1 cellular context compared by ENCODE assay signal in the genomic region with DNA sequence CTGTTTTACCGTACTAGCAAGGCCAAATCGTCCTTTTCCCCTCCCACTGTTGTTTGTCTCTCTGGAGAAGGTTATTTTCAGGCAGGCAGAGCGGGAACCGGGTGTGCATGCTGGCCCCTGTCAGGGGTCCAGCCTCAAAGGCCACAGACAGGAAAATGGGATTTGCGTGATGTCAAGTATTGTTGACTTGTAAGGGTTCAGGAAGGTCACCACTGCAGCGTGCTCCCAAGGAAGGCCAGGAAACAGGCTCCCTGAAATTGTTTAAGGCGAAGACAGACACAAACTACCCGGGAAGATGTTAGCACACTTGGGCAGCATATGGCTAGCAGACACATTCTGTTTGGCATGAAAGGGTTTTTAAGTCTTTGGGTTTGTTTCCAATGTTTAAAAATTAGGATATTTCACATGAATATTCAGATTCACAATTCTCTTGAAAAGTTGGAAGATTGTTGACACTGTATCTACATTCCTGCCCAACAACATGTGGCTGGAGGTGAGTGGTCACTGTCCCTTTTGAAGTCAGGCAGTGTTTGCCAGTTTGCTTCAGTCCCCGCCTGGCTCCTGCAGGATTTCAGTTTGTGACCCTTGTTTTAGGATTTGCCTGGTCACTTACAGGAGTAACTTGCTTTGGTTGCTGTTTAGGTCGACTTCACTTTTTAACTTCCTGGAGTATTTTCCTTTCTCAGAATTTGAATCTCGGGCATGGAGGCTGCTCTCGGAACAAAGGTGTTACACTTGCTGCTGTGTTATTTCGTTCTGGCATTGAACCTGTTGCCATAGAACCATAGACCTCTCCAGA.
TF ChIP-seq lines count a peak whose summit lies in the region.

No MANE protein-coding gene starts in this region.

TF ChIP-seq in HepG2, 621 proteins besides CTCF, POLR2A, EP300 and RAD21 (continued from another document):
- TF ChIP-seq, protein P1, sequence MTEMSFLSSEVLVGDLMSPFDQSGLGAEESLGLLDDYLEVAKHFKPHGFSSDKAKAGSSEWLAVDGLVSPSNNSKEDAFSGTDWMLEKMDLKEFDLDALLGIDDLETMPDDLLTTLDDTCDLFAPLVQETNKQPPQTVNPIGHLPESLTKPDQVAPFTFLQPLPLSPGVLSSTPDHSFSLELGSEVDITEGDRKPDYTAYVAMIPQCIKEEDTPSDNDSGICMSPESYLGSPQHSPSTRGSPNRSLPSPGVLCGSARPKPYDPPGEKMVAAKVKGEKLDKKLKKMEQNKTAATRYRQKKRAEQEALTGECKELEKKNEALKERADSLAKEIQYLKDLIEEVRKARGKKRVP (CRISPR knock-in tag; IDR thresholded peaks at IDR 0.05), result 0 out of 4 replicates have a peak, but pooled peaks of 1 of the 2 experiments have one; percentile 51
- TF ChIP-seq ZNF296 (CRISPR knock-in tag; conservative IDR thresholded peaks at IDR 0.05) (no peak), ZNF121 (CRISPR knock-in tag; IDR thresholded peaks at IDR 0.05) (no peak), HDAC2 (CRISPR knock-in tag; IDR thresholded peaks at IDR 0.05) (peak; percentile 77), TBX2 (CRISPR knock-in tag; IDR thresholded peaks at IDR 0.05; ENCODE audit: borderline replicate concordance) (peak; percentile 65; the same call in 1 of the 2 replicates), SALL1 (CRISPR knock-in tag; IDR thresholded peaks at IDR 0.05) (peak; percentile 92), KMT2A (CRISPR knock-in tag; IDR thresholded peaks at IDR 0.05) (0 out of 2 replicates have a peak, but pooled peaks have one; percentile 13), HDAC1 (CRISPR knock-in tag; IDR thresholded peaks at IDR 0.05) (peak; percentile 21; the same call in 1 of the 2 replicates), NR2F2 (IDR thresholded peaks at IDR 0.05; ENCODE audit: borderline replicate concordance, low read depth) (peak; percentile 78), GATAD1 (CRISPR knock-in tag; IDR thresholded peaks at IDR 0.05) (peak; percentile 38; the same call in 1 of the 2 replicates), ZFP90 (CRISPR knock-in tag; IDR thresholded peaks at IDR 0.05; ENCODE audit: borderline replicate concordance) (peak; percentile 25; the same call in 1 of the 2 replicates), ZNF329 (CRISPR knock-in tag; IDR thresholded peaks at IDR 0.05; ENCODE audit: low read depth) (no peak), POLR2G (IDR thresholded peaks at IDR 0.05; ENCODE audit: low read depth, low read length) (peak; percentile 38; the same call in 1 of the 2 replicates), MXI1 (IDR thresholded peaks at IDR 0.05; ENCODE audit: borderline replicate concordance, low read depth, low read length) (peak; percentile 41; the same call in 2 of the 3 replicates), FOXO1 (CRISPR knock-in tag; IDR thresholded peaks at IDR 0.05) (peak; percentile 72), PHF5A (CRISPR knock-in tag; IDR thresholded peaks at IDR 0.05; ENCODE audit: low read depth, unreplicated experiment) (peak; percentile 54), U2AF2 (IDR thresholded peaks at IDR 0.05; ENCODE audit: low read depth, low read length) (no peak)
- TF ChIP-seq, protein P2, sequence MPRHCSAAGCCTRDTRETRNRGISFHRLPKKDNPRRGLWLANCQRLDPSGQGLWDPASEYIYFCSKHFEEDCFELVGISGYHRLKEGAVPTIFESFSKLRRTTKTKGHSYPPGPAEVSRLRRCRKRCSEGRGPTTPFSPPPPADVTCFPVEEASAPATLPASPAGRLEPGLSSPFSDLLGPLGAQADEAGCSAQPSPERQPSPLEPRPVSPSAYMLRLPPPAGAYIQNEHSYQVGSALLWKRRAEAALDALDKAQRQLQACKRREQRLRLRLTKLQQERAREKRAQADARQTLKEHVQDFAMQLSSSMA (CRISPR knock-in tag; IDR thresholded peaks at IDR 0.05), result 0 out of 2 replicates have a peak, but pooled peaks have one; percentile 28
- TF ChIP-seq, protein P3, sequence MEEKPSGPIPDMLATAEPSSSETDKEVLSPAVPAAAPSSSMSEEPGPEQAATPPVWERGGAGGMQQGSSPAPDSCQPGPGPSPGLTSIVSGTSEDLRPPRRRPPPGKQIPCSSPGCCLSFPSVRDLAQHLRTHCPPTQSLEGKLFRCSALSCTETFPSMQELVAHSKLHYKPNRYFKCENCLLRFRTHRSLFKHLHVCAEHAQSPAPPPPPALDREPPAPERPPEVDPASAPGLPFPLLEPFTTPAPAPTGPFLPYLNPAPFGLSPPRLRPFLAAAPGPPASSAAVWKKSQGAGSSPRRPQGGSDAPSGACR (CRISPR knock-in tag; IDR thresholded peaks at IDR 0.05), result 0 out of 2 replicates have a peak, but pooled peaks have one; percentile 24
- TF ChIP-seq, protein P4, sequence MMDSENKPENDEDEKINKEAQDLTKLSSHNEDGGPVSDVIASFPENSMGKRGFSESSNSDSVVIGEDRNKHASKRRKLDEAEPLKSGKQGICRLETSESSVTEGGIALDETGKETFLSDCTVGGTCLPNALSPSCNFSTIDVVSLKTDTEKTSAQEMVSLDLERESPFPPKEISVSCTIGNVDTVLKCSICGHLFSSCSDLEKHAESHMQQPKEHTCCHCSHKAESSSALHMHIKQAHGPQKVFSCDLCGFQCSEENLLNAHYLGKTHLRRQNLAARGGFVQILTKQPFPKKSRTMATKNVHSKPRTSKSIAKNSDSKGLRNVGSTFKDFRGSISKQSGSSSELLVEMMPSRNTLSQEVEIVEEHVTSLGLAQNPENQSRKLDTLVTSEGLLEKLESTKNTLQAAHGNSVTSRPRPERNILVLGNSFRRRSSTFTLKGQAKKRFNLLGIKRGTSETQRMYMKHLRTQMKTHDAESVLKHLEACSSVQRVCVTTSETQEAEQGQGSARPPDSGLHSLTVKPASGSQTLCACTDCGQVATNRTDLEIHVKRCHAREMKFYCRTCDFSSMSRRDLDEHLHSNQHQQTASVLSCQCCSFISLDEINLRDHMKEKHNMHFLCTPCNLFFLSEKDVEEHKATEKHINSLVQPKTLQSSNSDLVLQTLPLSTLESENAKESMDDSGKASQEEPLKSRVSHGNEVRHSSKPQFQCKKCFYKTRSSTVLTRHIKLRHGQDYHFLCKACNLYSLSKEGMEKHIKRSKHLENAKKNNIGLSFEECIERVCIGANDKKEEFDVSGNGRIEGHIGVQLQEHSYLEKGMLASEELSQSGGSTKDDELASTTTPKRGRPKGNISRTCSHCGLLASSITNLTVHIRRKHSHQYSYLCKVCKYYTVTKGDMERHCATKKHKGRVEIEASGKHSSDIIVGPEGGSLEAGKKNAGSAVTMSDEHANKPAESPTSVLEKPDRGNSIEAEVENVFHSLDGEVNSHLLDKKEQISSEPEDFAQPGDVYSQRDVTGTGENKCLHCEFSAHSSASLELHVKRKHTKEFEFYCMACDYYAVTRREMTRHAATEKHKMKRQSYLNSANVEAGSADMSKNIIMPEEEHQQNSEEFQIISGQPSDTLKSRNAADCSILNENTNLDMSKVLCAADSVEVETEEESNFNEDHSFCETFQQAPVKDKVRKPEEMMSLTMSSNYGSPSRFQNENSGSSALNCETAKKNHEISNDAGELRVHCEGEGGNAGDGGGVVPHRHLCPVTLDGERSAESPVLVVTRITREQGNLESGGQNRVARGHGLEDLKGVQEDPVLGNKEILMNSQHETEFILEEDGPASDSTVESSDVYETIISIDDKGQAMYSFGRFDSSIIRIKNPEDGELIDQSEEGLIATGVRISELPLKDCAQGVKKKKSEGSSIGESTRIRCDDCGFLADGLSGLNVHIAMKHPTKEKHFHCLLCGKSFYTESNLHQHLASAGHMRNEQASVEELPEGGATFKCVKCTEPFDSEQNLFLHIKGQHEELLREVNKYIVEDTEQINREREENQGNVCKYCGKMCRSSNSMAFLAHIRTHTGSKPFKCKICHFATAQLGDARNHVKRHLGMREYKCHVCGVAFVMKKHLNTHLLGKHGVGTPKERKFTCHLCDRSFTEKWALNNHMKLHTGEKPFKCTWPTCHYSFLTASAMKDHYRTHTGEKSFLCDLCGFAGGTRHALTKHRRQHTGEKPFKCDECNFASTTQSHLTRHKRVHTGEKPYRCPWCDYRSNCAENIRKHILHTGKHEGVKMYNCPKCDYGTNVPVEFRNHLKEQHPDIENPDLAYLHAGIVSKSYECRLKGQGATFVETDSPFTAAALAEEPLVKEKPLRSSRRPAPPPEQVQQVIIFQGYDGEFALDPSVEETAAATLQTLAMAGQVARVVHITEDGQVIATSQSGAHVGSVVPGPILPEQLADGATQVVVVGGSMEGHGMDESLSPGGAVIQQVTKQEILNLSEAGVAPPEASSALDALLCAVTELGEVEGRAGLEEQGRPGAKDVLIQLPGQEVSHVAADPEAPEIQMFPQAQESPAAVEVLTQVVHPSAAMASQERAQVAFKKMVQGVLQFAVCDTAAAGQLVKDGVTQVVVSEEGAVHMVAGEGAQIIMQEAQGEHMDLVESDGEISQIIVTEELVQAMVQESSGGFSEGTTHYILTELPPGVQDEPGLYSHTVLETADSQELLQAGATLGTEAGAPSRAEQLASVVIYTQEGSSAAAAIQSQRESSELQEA (CRISPR knock-in tag; IDR thresholded peaks at IDR 0.05; ENCODE audit: not compliant biosample characterization), result peak; percentile 29
- TF ChIP-seq, protein P5, sequence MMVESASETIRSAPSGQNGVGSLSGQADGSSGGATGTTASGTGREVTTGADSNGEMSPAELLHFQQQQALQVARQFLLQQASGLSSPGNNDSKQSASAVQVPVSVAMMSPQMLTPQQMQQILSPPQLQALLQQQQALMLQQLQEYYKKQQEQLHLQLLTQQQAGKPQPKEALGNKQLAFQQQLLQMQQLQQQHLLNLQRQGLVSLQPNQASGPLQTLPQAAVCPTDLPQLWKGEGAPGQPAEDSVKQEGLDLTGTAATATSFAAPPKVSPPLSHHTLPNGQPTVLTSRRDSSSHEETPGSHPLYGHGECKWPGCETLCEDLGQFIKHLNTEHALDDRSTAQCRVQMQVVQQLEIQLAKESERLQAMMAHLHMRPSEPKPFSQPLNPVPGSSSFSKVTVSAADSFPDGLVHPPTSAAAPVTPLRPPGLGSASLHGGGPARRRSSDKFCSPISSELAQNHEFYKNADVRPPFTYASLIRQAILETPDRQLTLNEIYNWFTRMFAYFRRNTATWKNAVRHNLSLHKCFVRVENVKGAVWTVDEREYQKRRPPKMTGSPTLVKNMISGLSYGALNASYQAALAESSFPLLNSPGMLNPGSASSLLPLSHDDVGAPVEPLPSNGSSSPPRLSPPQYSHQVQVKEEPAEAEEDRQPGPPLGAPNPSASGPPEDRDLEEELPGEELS (CRISPR knock-in tag; IDR thresholded peaks at IDR 0.05), result peak; percentile 78
- TF ChIP-seq, protein P6, sequence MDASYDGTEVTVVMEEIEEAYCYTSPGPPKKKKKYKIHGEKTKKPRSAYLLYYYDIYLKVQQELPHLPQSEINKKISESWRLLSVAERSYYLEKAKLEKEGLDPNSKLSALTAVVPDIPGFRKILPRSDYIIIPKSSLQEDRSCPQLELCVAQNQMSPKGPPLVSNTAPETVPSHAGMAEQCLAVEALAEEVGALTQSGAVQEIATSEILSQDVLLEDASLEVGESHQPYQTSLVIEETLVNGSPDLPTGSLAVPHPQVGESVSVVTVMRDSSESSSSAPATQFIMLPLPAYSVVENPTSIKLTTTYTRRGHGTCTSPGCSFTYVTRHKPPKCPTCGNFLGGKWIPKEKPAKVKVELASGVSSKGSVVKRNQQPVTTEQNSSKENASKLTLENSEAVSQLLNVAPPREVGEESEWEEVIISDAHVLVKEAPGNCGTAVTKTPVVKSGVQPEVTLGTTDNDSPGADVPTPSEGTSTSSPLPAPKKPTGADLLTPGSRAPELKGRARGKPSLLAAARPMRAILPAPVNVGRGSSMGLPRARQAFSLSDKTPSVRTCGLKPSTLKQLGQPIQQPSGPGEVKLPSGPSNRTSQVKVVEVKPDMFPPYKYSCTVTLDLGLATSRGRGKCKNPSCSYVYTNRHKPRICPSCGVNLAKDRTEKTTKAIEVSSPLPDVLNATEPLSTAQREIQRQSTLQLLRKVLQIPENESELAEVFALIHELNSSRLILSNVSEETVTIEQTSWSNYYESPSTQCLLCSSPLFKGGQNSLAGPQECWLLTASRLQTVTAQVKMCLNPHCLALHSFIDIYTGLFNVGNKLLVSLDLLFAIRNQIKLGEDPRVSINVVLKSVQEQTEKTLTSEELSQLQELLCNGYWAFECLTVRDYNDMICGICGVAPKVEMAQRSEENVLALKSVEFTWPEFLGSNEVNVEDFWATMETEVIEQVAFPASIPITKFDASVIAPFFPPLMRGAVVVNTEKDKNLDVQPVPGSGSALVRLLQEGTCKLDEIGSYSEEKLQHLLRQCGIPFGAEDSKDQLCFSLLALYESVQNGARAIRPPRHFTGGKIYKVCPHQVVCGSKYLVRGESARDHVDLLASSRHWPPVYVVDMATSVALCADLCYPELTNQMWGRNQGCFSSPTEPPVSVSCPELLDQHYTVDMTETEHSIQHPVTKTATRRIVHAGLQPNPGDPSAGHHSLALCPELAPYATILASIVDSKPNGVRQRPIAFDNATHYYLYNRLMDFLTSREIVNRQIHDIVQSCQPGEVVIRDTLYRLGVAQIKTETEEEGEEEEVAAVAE (CRISPR knock-in tag; IDR thresholded peaks at IDR 0.05; ENCODE audit: borderline replicate concordance), result 0 out of 2 replicates have a peak, but pooled peaks have one; percentile 29
TF ChIP-seq in HepG2: peak in this region for 173.
